9 cellular contexts compared by ENCODE assay signal in genomic region chr3:52254608-52255007, GRCh38. TPM values are rescaled to one million over a fixed set of nuclear protein-coding genes. Genes with fewer than 3 reads are reported as not detected.
DNase-seq lines count a peak whose midpoint lies in the region; ATAC-seq, FAIRE-seq and TF ChIP-seq lines count a peak whose summit lies in the region.
"Had no signal": no experiment of that assay in that cellular context is flagged by ENCODE, and none has a peak within 500 bp of the region (broad histone marks: within the 10 kb centered on the region; RNA-seq: fewer than 3 reads in every experiment).

No MANE protein-coding gene starts in this region.

- H3K27ac Mint-ChIP-seq in activated CD4-positive, alpha-beta memory T cell treated with anti-CD3 and anti-CD28 coated beads for 36 hours = peak overlapping the region; percentile 97
- peak overlapping the region in 5 of 6 donors; percentile 51 to 98 (median 90) for H3K27ac Mint-ChIP-seq in naive B cell
- H3K27ac Mint-ChIP-seq: GM23338 had no signal

- no peak for TF ChIP-seq POLR2A in GM12891 (IDR thresholded peaks at IDR 0.05; ENCODE audit: low read depth, low read length)

- CTCF ChIA-PET in activated CD4-positive, alpha-beta memory T cell treated with anti-CD3 and anti-CD28 coated beads for 36 hours (lab: Charles Lee) = interaction anchor here (0.8 to 3.5 kb wide), 5 partner anchors 12 to 35 kb away, joined by 3 to 27 read pairs (median 5); partner anchors contain the start of gene WDR82

- ATAC-seq in naive B cell (ENCODE audit: low read depth in 2 of 2) (no peak), HG03025 (IDR thresholded peaks at IDR 0.05; ENCODE audit: low FRiP score, unreplicated experiment) (no peak)
- ATAC-seq: body of pancreas, GM23338 had no signal

- intact Hi-C loops in activated CD4-positive, alpha-beta memory T cell treated with anti-CD3 and anti-CD28 coated beads for 36 hours (cut with micrococcal nuclease) = no loop called here

- POLR2A ChIA-PET in activated CD4-positive, alpha-beta memory T cell treated with anti-CD3 and anti-CD28 coated beads for 36 hours (lab: Charles Lee) = interaction anchor here (1.6 to 5.1 kb wide), 4 partner anchors 13 to 38 kb away, joined by 3 to 87 read pairs (median 44); partner anchors contain the start of genes PPM1M, TWF2 and WDR82

- H3K4me1 Mint-ChIP-seq in activated CD4-positive, alpha-beta memory T cell treated with anti-CD3 and anti-CD28 coated beads for 36 hours (ENCODE audit: low read depth) = peaks cover 88% of the 10 kb centered on the region
- H3K4me1 Mint-ChIP-seq in naive B cell = peaks cover 20 to 46% (median 32%) of the 10 kb centered on the region in 3 donors
- H3K4me1 Mint-ChIP-seq: GM23338 had no signal

- peaks cover 76% of the 10 kb centered on the region for H3K36me3 Mint-ChIP-seq in activated CD4-positive, alpha-beta memory T cell treated with anti-CD3 and anti-CD28 coated beads for 36 hours
- H3K36me3 Mint-ChIP-seq in naive B cell = peaks cover 8 to 10% of the 10 kb centered on the region in 2 donors

- no peak overlapping the region for H3K4me3 Mint-ChIP-seq in activated CD4-positive, alpha-beta memory T cell treated with anti-CD3 and anti-CD28 coated beads for 36 hours
- H3K4me3 Mint-ChIP-seq in naive B cell = no peak overlapping the region
- H3K4me3 Mint-ChIP-seq: GM23338 had no signal

- FAIRE-seq in GM12891 (lab: Jason Lieb, UNC) = no peak

- H3K9me3 Mint-ChIP-seq in activated CD4-positive, alpha-beta memory T cell treated with anti-CD3 and anti-CD28 coated beads for 36 hours = no peaks in the 10 kb centered on the region
- H3K9me3 Mint-ChIP-seq in naive B cell = no peaks in the 10 kb centered on the region
- H3K9me3 Mint-ChIP-seq: GM23338 had no signal

- DNase-seq in GM12891 (ENCODE audit: insufficient read length, low spot score) (no peak), naive B cell (no peak), NCI-H187 (lab: John Stamatoyannopoulos, UW) (no peak)
- no peak for DNase-seq in activated CD4-positive, alpha-beta memory T cell treated with anti-CD3 and anti-CD28 coated beads for 36 hours
- DNase-seq: body of pancreas, foreskin melanocyte, SHP77 treated with DMSO at 0.1 percent for 48 hours had no signal

- no peaks in the 10 kb centered on the region for H3K27me3 Mint-ChIP-seq in activated CD4-positive, alpha-beta memory T cell treated with anti-CD3 and anti-CD28 coated beads for 36 hours
- no peaks in the 10 kb centered on the region for H3K27me3 Mint-ChIP-seq in naive B cell

TF ChIP-seq in GM12891, 5 proteins besides CTCF, POLR2A, EP300 and RAD21:
- no peak for TF ChIP-seq POU2F2 (IDR thresholded peaks at IDR 0.05; ENCODE audit: low read depth, low read length)
- TF ChIP-seq POLR2AphosphoS5 (IDR thresholded peaks at IDR 0.05; ENCODE audit: low read depth, low read length) = 0 out of 2 replicates have a peak, but pooled peaks have one; percentile 34

RNA-seq across cellular contexts. Expression of gene PPM1M, which starts 9.0 kb away (rescaled TPM):
- 19.3 TPM for polyA plus RNA-seq in GM12891 (2012; ENCODE audit: low read depth, missing spikeins)
- total RNA-seq in activated CD4-positive, alpha-beta memory T cell treated with anti-CD3 and anti-CD28 coated beads for 36 hours = 100 to 1,000 TPM; 111 TPM
- polyA plus RNA-seq in naive B cell (ENCODE audit: low read depth in 6 of 6) = 10 to 100 TPM; 16.8 to 38.5 (median 21.4) TPM

RNA-seq across cellular contexts. Expression of gene TWF2, which starts 15.7 kb away (rescaled TPM):
- polyA plus RNA-seq in GM12891 (2012; ENCODE audit: low read depth, missing spikeins) = 45.3 TPM
- 100 to 1,000 TPM; 114 to 118 TPM for total RNA-seq in activated CD4-positive, alpha-beta memory T cell treated with anti-CD3 and anti-CD28 coated beads for 36 hours
- 10 to 100 TPM; 48.5 to 90.8 (median 75.4) TPM for polyA plus RNA-seq in naive B cell (ENCODE audit: low read depth in 6 of 6)

RNA-seq across cellular contexts. Expression of gene WDR82, which starts 23.8 kb away (rescaled TPM):
- 26.5 TPM for polyA plus RNA-seq in GM12891 (2012; ENCODE audit: low read depth, missing spikeins)
- 100 to 1,000 TPM; 110 to 111 TPM for total RNA-seq in activated CD4-positive, alpha-beta memory T cell treated with anti-CD3 and anti-CD28 coated beads for 36 hours
- 10 to 100 TPM; 24.0 to 71.6 (median 58.9) TPM for polyA plus RNA-seq in naive B cell (ENCODE audit: low read depth in 6 of 6)

RNA-seq across cellular contexts. Expression of gene TLR9, which starts 29.2 kb away (rescaled TPM):
- polyA plus RNA-seq in GM12891 (2012; ENCODE audit: low read depth, missing spikeins) = 1.8 TPM
- under 1 TPM; 0.59 to 0.90 TPM for total RNA-seq in activated CD4-positive, alpha-beta memory T cell treated with anti-CD3 and anti-CD28 coated beads for 36 hours
- polyA plus RNA-seq in naive B cell (ENCODE audit: low read depth in 6 of 6) = 1 to 10 TPM in 5 of 6 donors, not detected in 1; 1.6 to 4.4 (median 3.8) TPM
- total RNA-seq: GM23338 had no signal
- polyA plus RNA-seq: GM23338 had no signal

RNA-seq across cellular contexts. Expression of gene GLYCTK, which starts 33.0 kb away (rescaled TPM):
- polyA plus RNA-seq in GM12891 (2012; ENCODE audit: low read depth, missing spikeins) = 11.0 TPM
- total RNA-seq in activated CD4-positive, alpha-beta memory T cell treated with anti-CD3 and anti-CD28 coated beads for 36 hours = 10 to 100 TPM; 21.9 to 23.1 TPM
- 1 to 10 TPM; 5.5 to 8.9 (median 6.6) TPM for polyA plus RNA-seq in naive B cell (ENCODE audit: low read depth in 6 of 6)
